1 cellular context compared by ENCODE assay signal in the genomic region with DNA sequence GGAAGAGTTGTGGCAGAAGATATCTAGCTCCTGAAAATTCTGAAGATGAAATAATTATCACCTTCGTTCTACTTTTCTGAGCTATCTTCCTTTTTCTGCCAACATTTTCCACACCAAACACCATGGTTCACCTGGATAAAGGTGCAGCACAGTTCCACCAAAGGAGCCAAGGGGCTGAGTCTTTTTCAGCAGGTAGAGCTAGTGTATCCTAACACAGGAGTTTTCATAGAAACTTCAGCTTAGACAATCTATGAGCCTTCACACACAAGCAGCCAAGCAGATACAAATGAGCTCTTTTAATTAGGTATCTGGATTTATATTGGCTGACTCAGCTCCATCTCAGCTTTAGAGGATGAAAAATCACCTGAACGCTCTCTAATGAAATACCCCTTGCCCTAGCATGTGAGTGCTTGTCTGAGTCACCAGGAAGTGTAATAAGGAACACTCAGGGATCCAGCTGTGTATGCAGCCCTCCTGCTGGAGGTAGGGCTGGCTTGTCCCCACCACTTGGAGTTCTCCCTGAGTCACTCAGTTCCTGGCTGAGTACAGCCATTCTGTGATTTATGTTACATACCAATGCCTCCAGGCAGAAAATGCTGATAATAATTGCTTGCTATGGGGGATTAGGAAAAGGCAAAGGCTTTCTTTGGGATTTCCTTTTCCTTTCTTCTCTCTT.
TF ChIP-seq lines count a peak whose summit lies in the region.

No MANE protein-coding gene starts in this region.

TF ChIP-seq in HCT116, 20 proteins besides CTCF, POLR2A, EP300 and RAD21 (continued from another document):
- TF ChIP-seq YY1 (IDR thresholded peaks at IDR 0.05; ENCODE audit: extremely low read depth, insufficient replicate concordance, low read depth, low read length) (peak; percentile 21), CBX3 (IDR thresholded peaks at IDR 0.05; ENCODE audit: low read depth) (peak; percentile 78; the same call in 1 of the 2 replicates), TCF7L2 (IDR thresholded peaks at IDR 0.05; ENCODE audit: borderline replicate concordance, extremely low read depth, insufficient read depth, insufficient read length) (no peak), SP1 (IDR thresholded peaks at IDR 0.05; ENCODE audit: low read depth) (peak; percentile 78), POLR2AphosphoS5 (IDR thresholded peaks at IDR 0.05; ENCODE audit: low read depth, low read length) (peak; percentile 41; the same call in 1 of the 2 replicates), SRF (IDR thresholded peaks at IDR 0.05; ENCODE audit: low read depth) (0 out of 2 replicates have a peak, but pooled peaks have one; percentile 13)
- TF ChIP-seq, protein P1, sequence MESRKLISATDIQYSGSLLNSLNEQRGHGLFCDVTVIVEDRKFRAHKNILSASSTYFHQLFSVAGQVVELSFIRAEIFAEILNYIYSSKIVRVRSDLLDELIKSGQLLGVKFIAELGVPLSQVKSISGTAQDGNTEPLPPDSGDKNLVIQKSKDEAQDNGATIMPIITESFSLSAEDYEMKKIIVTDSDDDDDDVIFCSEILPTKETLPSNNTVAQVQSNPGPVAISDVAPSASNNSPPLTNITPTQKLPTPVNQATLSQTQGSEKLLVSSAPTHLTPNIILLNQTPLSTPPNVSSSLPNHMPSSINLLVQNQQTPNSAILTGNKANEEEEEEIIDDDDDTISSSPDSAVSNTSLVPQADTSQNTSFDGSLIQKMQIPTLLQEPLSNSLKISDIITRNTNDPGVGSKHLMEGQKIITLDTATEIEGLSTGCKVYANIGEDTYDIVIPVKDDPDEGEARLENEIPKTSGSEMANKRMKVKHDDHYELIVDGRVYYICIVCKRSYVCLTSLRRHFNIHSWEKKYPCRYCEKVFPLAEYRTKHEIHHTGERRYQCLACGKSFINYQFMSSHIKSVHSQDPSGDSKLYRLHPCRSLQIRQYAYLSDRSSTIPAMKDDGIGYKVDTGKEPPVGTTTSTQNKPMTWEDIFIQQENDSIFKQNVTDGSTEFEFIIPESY (IDR thresholded peaks at IDR 0.05; ENCODE audit: extremely low read depth, insufficient replicate concordance, low read length), result no peak
